19 cellular contexts compared by ENCODE assay signal in genomic region chr10:43645866-43646265, GRCh38. TPM values are rescaled to one million over a fixed set of nuclear protein-coding genes. Genes with fewer than 3 reads are reported as not detected.
DNase-seq lines count a peak whose midpoint lies in the region; ATAC-seq and TF ChIP-seq lines count a peak whose summit lies in the region.
"Had no signal": no experiment of that assay in that cellular context is flagged by ENCODE, and none has a peak within 500 bp of the region (broad histone marks: within the 10 kb centered on the region; RNA-seq: fewer than 3 reads in every experiment).

No MANE protein-coding gene starts in this region.

- no peaks in the 10 kb centered on the region for H4K20me1 ChIP-seq in BLaER1 treated with 17β-estradiol and CSF1 and Interleukin-3, amounts not matched to agents 10 nM and 100 nM

- H3K27me3 Mint-ChIP-seq in IgD-negative memory B cell, result peaks cover 1% of the 10 kb centered on the region
- peaks cover 0 to 7% of the 10 kb centered on the region in 2 donors for H3K27me3 Mint-ChIP-seq in stimulated activated naive B cell treated with anti-CD40 and anti-IgM and Interleukin-4, amounts not matched to agents 10 μg/mL and 1 μg/mL and 100 μg/mL, for 72 hours

- peak overlapping the region in 7 of 10 experiments; percentile 35 to 54 (median 45); a peak in 13 of 20 replicates for H3K4me3 ChIP-seq in BLaER1 treated with 17β-estradiol and CSF1 and Interleukin-3, amounts not matched to agents 10 nM and 100 nM
- H3K4me3 ChIP-seq in mesendoderm (ENCODE audit: low read length), result peak overlapping the region; percentile 15
- H3K4me3 ChIP-seq in right atrium auricular region, result no peak overlapping the region
- H3K4me3 ChIP-seq in SJCRH30, result no peak overlapping the region
- H3K4me3 ChIP-seq: GM23338, HAP-1, K562 had no signal

- no peak overlapping the region for H2AK5ac ChIP-seq in mesendoderm (ENCODE audit: low read length)

- no peaks in the 10 kb centered on the region for H3K79me2 ChIP-seq in mesendoderm (ENCODE audit: control insufficient read depth, insufficient read depth, low read length)

- H2BK15ac ChIP-seq in mesendoderm (replicated peaks; ENCODE audit: low read depth), result no peak overlapping the region

- peaks cover 18% of the 10 kb centered on the region for H3K36me3 Mint-ChIP-seq in IgD-negative memory B cell
- H3K36me3 Mint-ChIP-seq in stimulated activated naive B cell treated with anti-CD40 and anti-IgM and Interleukin-4, amounts not matched to agents 10 μg/mL and 1 μg/mL and 100 μg/mL, for 72 hours, result peaks cover 36 to 43% of the 10 kb centered on the region in 2 donors

- H4K8ac ChIP-seq in mesendoderm (ENCODE audit: low read depth, low read length), result no peak overlapping the region

- TF ChIP-seq CTCF in right atrium auricular region (IDR thresholded peaks at IDR 0.05), result no peak

- peaks cover 0 to 6% (median 0%) of the 10 kb centered on the region in 11 experiments; a peak in 4 of 22 replicates for H3K27me3 ChIP-seq in BLaER1 treated with 17β-estradiol and CSF1 and Interleukin-3, amounts not matched to agents 10 nM and 100 nM
- no peaks in the 10 kb centered on the region for H3K27me3 ChIP-seq in mesendoderm (ENCODE audit: insufficient read depth, low read length, poor library complexity)
- H3K27me3 ChIP-seq in right atrium auricular region, result no peaks in the 10 kb centered on the region
- no peaks in the 10 kb centered on the region for H3K27me3 ChIP-seq in SJCRH30

- H3K4me1 ChIP-seq in BLaER1 treated with 17β-estradiol and CSF1 and Interleukin-3, amounts not matched to agents 10 nM and 100 nM, result peaks cover 5 to 16% (median 14%) of the 10 kb centered on the region in 10 experiments; a peak in 17 of 20 replicates
- H3K4me1 ChIP-seq in mesendoderm (ENCODE audit: control insufficient read depth, low read depth, low read length) (no peaks in the 10 kb centered on the region), right atrium auricular region (peaks cover 0 to 7% of the 10 kb centered on the region in 2 donors), SJCRH30 (no peaks in the 10 kb centered on the region)

- peaks cover 69 to 74% (median 72%) of the 10 kb centered on the region in 11 experiments for H3K9me3 ChIP-seq in BLaER1 treated with 17β-estradiol and CSF1 and Interleukin-3, amounts not matched to agents 10 nM and 100 nM (replicated peaks in 1 of 11)
- H3K9me3 ChIP-seq in right atrium auricular region, result peaks cover 20 to 54% of the 10 kb centered on the region in 2 donors
- no peaks in the 10 kb centered on the region; the same call in 1 of the 2 replicates for H3K9me3 ChIP-seq in SJCRH30 (replicated peaks)

- H4K5ac ChIP-seq in mesendoderm (ENCODE audit: low read length), result no peak overlapping the region

- no peak overlapping the region for H2BK120ac ChIP-seq in mesendoderm (ENCODE audit: low read depth, low read length)

- H3K27ac Mint-ChIP-seq in IgD-negative memory B cell, result no peak overlapping the region
- peak overlapping the region; percentile 38 for H3K27ac Mint-ChIP-seq in stimulated activated naive B cell treated with anti-CD40 and anti-IgM and Interleukin-4, amounts not matched to agents 10 μg/mL and 1 μg/mL and 100 μg/mL, for 72 hours
- H3K27ac Mint-ChIP-seq: GM23338 had no signal

- H3K18ac ChIP-seq in mesendoderm (ENCODE audit: low read length), result no peak overlapping the region

- H3K27ac ChIP-seq in BLaER1 treated with 17β-estradiol and CSF1 and Interleukin-3, amounts not matched to agents 10 nM and 100 nM, result no peak overlapping the region
- H3K27ac ChIP-seq in mesendoderm (ENCODE audit: low read depth, low read length) (no peak overlapping the region), right atrium auricular region (no peak overlapping the region), SJCRH30 (no peak overlapping the region)

- H3K4me2 ChIP-seq in BLaER1 treated with 17β-estradiol and CSF1 and Interleukin-3, amounts not matched to agents 10 nM and 100 nM, result no peak overlapping the region
- no peak overlapping the region for H3K4me2 ChIP-seq in mesendoderm (ENCODE audit: low read length)
- H3K4me2 ChIP-seq: GM23338 had no signal

- ATAC-seq in stimulated activated naive B cell treated with anti-CD40 and anti-IgM and Interleukin-4, amounts not matched to agents 10 μg/mL and 1 μg/mL and 100 μg/mL, for 72 hours (replicated peaks), result no peak
- ATAC-seq: GM23338, K562 had no signal

- peaks cover 47 to 70% (median 65%) of the 10 kb centered on the region in 11 experiments for H3K36me3 ChIP-seq in BLaER1 treated with 17β-estradiol and CSF1 and Interleukin-3, amounts not matched to agents 10 nM and 100 nM
- H3K36me3 ChIP-seq in mesendoderm (ENCODE audit: control insufficient read depth, insufficient read depth, low read length) (peaks cover 10% of the 10 kb centered on the region), right atrium auricular region (peaks cover 42% of the 10 kb centered on the region), SJCRH30 (peaks cover 13% of the 10 kb centered on the region)

- H3K4ac ChIP-seq in mesendoderm (ENCODE audit: low read depth, low read length), result no peak overlapping the region

- H3K9ac ChIP-seq in BLaER1 treated with 17β-estradiol and CSF1 and Interleukin-3, amounts not matched to agents 10 nM and 100 nM, result no peak overlapping the region
- no peak overlapping the region for H3K9ac ChIP-seq in mesendoderm (ENCODE audit: low read length)

- peak overlapping the region in 3 of 4 donors; percentile 18 to 73 (median 34) for H3K4me3 Mint-ChIP-seq in IgD-negative memory B cell
- no peak overlapping the region for H3K4me3 Mint-ChIP-seq in stimulated activated naive B cell treated with anti-CD40 and anti-IgM and Interleukin-4, amounts not matched to agents 10 μg/mL and 1 μg/mL and 100 μg/mL, for 72 hours
- H3K4me3 Mint-ChIP-seq: GM23338 had no signal

- peaks cover 5 to 18% (median 17%) of the 10 kb centered on the region in 3 donors for H3K9me3 Mint-ChIP-seq in IgD-negative memory B cell
- peaks cover 20 to 24% of the 10 kb centered on the region in 2 donors for H3K9me3 Mint-ChIP-seq in stimulated activated naive B cell treated with anti-CD40 and anti-IgM and Interleukin-4, amounts not matched to agents 10 μg/mL and 1 μg/mL and 100 μg/mL, for 72 hours

- H2BK5ac ChIP-seq in mesendoderm (ENCODE audit: low read length), result no peak overlapping the region

- peaks cover 5 to 9% (median 7%) of the 10 kb centered on the region in 3 donors for H3K4me1 Mint-ChIP-seq in IgD-negative memory B cell
- H3K4me1 Mint-ChIP-seq in stimulated activated naive B cell treated with anti-CD40 and anti-IgM and Interleukin-4, amounts not matched to agents 10 μg/mL and 1 μg/mL and 100 μg/mL, for 72 hours, result peaks cover 6 to 12% of the 10 kb centered on the region in 2 donors

- no peaks in the 10 kb centered on the region for H3K79me1 ChIP-seq in mesendoderm (ENCODE audit: low read length)

- H3K56ac ChIP-seq in mesendoderm (ENCODE audit: low read length), result no peak overlapping the region

- no peak overlapping the region for H3K23ac ChIP-seq in mesendoderm (ENCODE audit: low read length)

- WGBS in mesendoderm (ENCODE audit: extremely low coverage, insufficient coverage, low lambda C conversion rate), result no CpG with 5 or more reads among the region's 4 CpGs

- no peak for DNase-seq in mesendoderm
- no peak for DNase-seq in stimulated activated naive B cell treated with anti-CD40 and anti-IgM and Interleukin-4, amounts not matched to agents 10 μg/mL and 1 μg/mL and 100 μg/mL, for 72 hours
- no peak for DNase-seq in right atrium auricular region (ENCODE audit: low spot score)
- DNase-seq in SJCRH30, result no peak
- DNase-seq in ureter (ENCODE audit: low spot score), result no peak
- DNase-seq: CD8-positive, alpha-beta memory T cell; GDM1; MM.1S; NCI-H1092; NCI-H1436; NCI-H1930; NCI-H226; NCI-H524; OCI-M1 had no signal

RNA-seq across cellular contexts. Expression of gene ZNF32, which starts 2.8 kb away (rescaled TPM):
- 62.2 TPM for polyA plus RNA-seq in IgD-negative memory B cell
- polyA plus RNA-seq in mesendoderm (2013, experiment 1 of 2), result 21.5 TPM
- polyA plus RNA-seq in mesendoderm (2013, experiment 2 of 2), result 22.4 TPM
- total RNA-seq in right atrium auricular region (10 to 100 TPM; 56.1 to 56.5 TPM), ureter (33.1 TPM)
- total RNA-seq in SJCRH30 (2014; rRNA removed; shearing (Covaris generic)), result 12.0 and 14.8 TPM in 2 replicates

RNA-seq across cellular contexts. Expression of gene ZNF485, which starts 39.6 kb away (rescaled TPM):
- 4.2 TPM for polyA plus RNA-seq in IgD-negative memory B cell
- 4.3 TPM for polyA plus RNA-seq in mesendoderm (2013, experiment 1 of 2)
- polyA plus RNA-seq in mesendoderm (2013, experiment 2 of 2), result 4.6 TPM
- total RNA-seq in right atrium auricular region (1 to 10 TPM in 1 of 2 donors, under 1 TPM in 1; 0.98 to 1.1 TPM), ureter (17.6 TPM)
- total RNA-seq in SJCRH30 (2014; rRNA removed; shearing (Covaris generic)), result 2.2 and 2.9 TPM in 2 replicates

Comparison
In these comparisons a context has a peak if more than half of its experiments do, and no peak if none do; other contexts are left out.
1. H3K4me3 ChIP-seq: peak in BLaER1 treated with 17β-estradiol and CSF1 and Interleukin-3, amounts not matched to agents 10 nM and 100 nM (7 of 10) and mesendoderm (single experiment); none in right atrium auricular region (0 of 2) and SJCRH30 (single experiment).
2. H3K4me3 Mint-ChIP-seq: peak in IgD-negative memory B cell (3 of 4); none in stimulated activated naive B cell treated with anti-CD40 and anti-IgM and Interleukin-4, amounts not matched to agents 10 μg/mL and 1 μg/mL and 100 μg/mL, for 72 hours (0 of 2).